Comparison of ENCODE assay signal across 18 cellular contexts in the genomic region with DNA sequence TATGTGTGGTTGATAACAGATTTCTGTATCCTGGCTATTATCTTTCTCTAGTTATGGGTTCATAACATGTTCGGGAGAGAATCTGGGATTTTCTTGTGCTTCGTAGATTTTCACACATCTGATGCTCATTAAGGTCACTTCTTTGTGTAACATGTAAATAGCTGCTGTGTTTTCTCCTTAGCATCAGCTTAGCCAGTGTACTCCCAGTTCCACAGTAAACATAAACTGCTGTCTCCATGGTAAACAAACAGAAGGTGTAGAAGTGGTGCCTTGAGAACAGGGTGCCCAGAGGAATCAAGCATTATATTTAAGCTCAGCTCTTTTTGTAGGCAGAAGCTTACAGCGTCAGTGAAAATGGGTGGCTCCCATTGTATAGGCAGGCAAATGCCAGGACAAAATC.
A peak's percentile ranks its signal among the peaks of the same experiment; 100 is the strongest.
DNase-seq lines count a peak whose midpoint lies in the region; ATAC-seq and TF ChIP-seq lines count a peak whose summit lies in the region.
"Had no signal": no experiment of that assay in that cellular context is flagged by ENCODE, and none has a peak within 500 bp of the region (broad histone marks: within the 10 kb centered on the region; RNA-seq: fewer than 3 reads in every experiment).

No MANE protein-coding gene starts in this region.

- peak overlapping the region; percentile 65 for H3K27ac ChIP-seq in right cardiac atrium (ENCODE audit: low read length)
- peak overlapping the region; percentile 71 for H3K27ac ChIP-seq in skeletal muscle tissue (ENCODE audit: low read depth, low read length)
- H3K27ac ChIP-seq: epithelial cell of prostate, VCaP had no signal

- H3K9ac ChIP-seq in skeletal muscle tissue (ENCODE audit: low read depth in 1 of 3, low read length in 3 of 3) = no peak overlapping the region

- H3K36me3 ChIP-seq in skeletal muscle tissue (ENCODE audit: control insufficient read depth in 3 of 3, insufficient read depth in 3 of 3, low read length in 3 of 3) = peaks cover 0 to 5% (median 2%) of the 10 kb centered on the region in 3 donors
- H3K36me3 ChIP-seq: HAP-1 had no signal

- no peaks in the 10 kb centered on the region for H3K9me3 Mint-ChIP-seq in brain
- H3K9me3 Mint-ChIP-seq in stimulated activated effector memory CD8-positive, alpha-beta T cell treated with anti-CD3 and anti-CD28 coated beads, Interleukin-12 subunit alpha, Interleukin-12 subunit beta, amount 100 ng/mL, for 72 hours = no peaks in the 10 kb centered on the region
- H3K9me3 Mint-ChIP-seq in activated CD4-positive, alpha-beta T cell treated with anti-CD3 and anti-CD28 coated beads for 36 hours (ENCODE audit: low read depth) = no peaks in the 10 kb centered on the region

- H3K4me3 Mint-ChIP-seq in brain = no peak overlapping the region
- no peak overlapping the region for H3K4me3 Mint-ChIP-seq in stimulated activated effector memory CD8-positive, alpha-beta T cell treated with anti-CD3 and anti-CD28 coated beads, Interleukin-12 subunit alpha, Interleukin-12 subunit beta, amount 100 ng/mL, for 72 hours
- H3K4me3 Mint-ChIP-seq in activated CD4-positive, alpha-beta T cell treated with anti-CD3 and anti-CD28 coated beads for 36 hours = no peak overlapping the region
- H3K4me3 Mint-ChIP-seq: naive thymus-derived CD8-positive, alpha-beta T cell had no signal

- ATAC-seq in right cardiac atrium (peak; percentile 21 to 38), GM19463 (IDR thresholded peaks at IDR 0.05; ENCODE audit: unreplicated experiment) (no peak), HG03025 (IDR thresholded peaks at IDR 0.05; ENCODE audit: low FRiP score, unreplicated experiment) (no peak)
- ATAC-seq in stimulated activated effector memory CD8-positive, alpha-beta T cell treated with anti-CD3 and anti-CD28 coated beads, Interleukin-12 subunit alpha, Interleukin-12 subunit beta, amount 100 ng/mL, for 72 hours = no peak
- no peak for ATAC-seq in activated CD4-positive, alpha-beta T cell treated with anti-CD3 and anti-CD28 coated beads for 36 hours
- ATAC-seq: left colon; naive thymus-derived CD8-positive, alpha-beta T cell had no signal

- H3K9me3 ChIP-seq in right cardiac atrium (ENCODE audit: control insufficient read depth, low read length) = no peaks in the 10 kb centered on the region
- no peaks in the 10 kb centered on the region for H3K9me3 ChIP-seq in skeletal muscle tissue (ENCODE audit: control insufficient read depth in 3 of 3, low read length in 3 of 3)
- H3K9me3 ChIP-seq: adrenal gland, HAP-1 had no signal

- H3K36me3 Mint-ChIP-seq in brain = peaks cover 5% of the 10 kb centered on the region
- H3K36me3 Mint-ChIP-seq in stimulated activated effector memory CD8-positive, alpha-beta T cell treated with anti-CD3 and anti-CD28 coated beads, Interleukin-12 subunit alpha, Interleukin-12 subunit beta, amount 100 ng/mL, for 72 hours = peaks cover 5% of the 10 kb centered on the region
- peaks cover 14% of the 10 kb centered on the region for H3K36me3 Mint-ChIP-seq in activated CD4-positive, alpha-beta T cell treated with anti-CD3 and anti-CD28 coated beads for 36 hours (ENCODE audit: low read depth)

- H3K4me1 Mint-ChIP-seq in brain = peaks cover 23% of the 10 kb centered on the region
- no peaks in the 10 kb centered on the region for H3K4me1 Mint-ChIP-seq in stimulated activated effector memory CD8-positive, alpha-beta T cell treated with anti-CD3 and anti-CD28 coated beads, Interleukin-12 subunit alpha, Interleukin-12 subunit beta, amount 100 ng/mL, for 72 hours
- H3K4me1 Mint-ChIP-seq in activated CD4-positive, alpha-beta T cell treated with anti-CD3 and anti-CD28 coated beads for 36 hours = no peaks in the 10 kb centered on the region

- DNase-seq in COLO829 (ENCODE audit: low spot score) = peak; percentile 29
- no peak for DNase-seq in right cardiac atrium
- no peak for DNase-seq in stimulated activated effector memory CD8-positive, alpha-beta T cell treated with anti-CD3 and anti-CD28 coated beads, Interleukin-12 subunit alpha, Interleukin-12 subunit beta, amount 100 ng/mL, for 72 hours (ENCODE audit: low spot score in 2 of 2)
- no peak for DNase-seq in activated CD4-positive, alpha-beta T cell treated with anti-CD3 and anti-CD28 coated beads for 36 hours
- DNase-seq: adrenal gland; hippocampal formation; left colon; naive thymus-derived CD8-positive, alpha-beta T cell; NCI-H187; NCI-H524 treated with DMSO at 0.1 percent for 48 hours; stimulated activated CD4-positive, alpha-beta T cell treated with anti-CD3 and anti-CD28 coated beads, Interleukin-1b, Interleukin-23, amount 100 ng/mL, for 48 hours had no signal

- 41% methylated on average over 3 of the region's 3 CpGs for WGBS in right cardiac atrium

- peaks cover 27% of the 10 kb centered on the region for H3K4me1 ChIP-seq in right cardiac atrium (ENCODE audit: control insufficient read depth, insufficient read depth, low read length)
- H3K4me1 ChIP-seq in skeletal muscle tissue (ENCODE audit: control insufficient read depth in 3 of 3, insufficient read depth in 3 of 3, low read length in 3 of 3) = peaks cover 40 to 62% (median 41%) of the 10 kb centered on the region in 3 donors
- H3K4me1 ChIP-seq: HAP-1 had no signal

- no peaks in the 10 kb centered on the region for H3K27me3 Mint-ChIP-seq in brain
- no peaks in the 10 kb centered on the region for H3K27me3 Mint-ChIP-seq in activated CD4-positive, alpha-beta T cell treated with anti-CD3 and anti-CD28 coated beads for 36 hours
- H3K27me3 Mint-ChIP-seq: naive thymus-derived CD8-positive, alpha-beta T cell had no signal

- H3K27me3 ChIP-seq in right cardiac atrium (ENCODE audit: control insufficient read depth, insufficient read depth) (no peaks in the 10 kb centered on the region), skeletal muscle tissue (ENCODE audit: control insufficient read depth in 3 of 3, insufficient read depth in 3 of 3, low read length in 3 of 3) (no peaks in the 10 kb centered on the region)
- H3K27me3 ChIP-seq: adrenal gland had no signal

- CTCF ChIA-PET in activated CD4-positive, alpha-beta T cell treated with anti-CD3 and anti-CD28 coated beads for 36 hours (lab: Charles Lee) = no interaction called here

- no peak for TF ChIP-seq CTCF in brain (conservative IDR thresholded peaks at IDR 0.05)

- intact Hi-C loops in right cardiac atrium (cut with DNase I) = no loop called here
- intact Hi-C loops in activated CD4-positive, alpha-beta T cell treated with anti-CD3 and anti-CD28 coated beads for 36 hours (cut with DNase I, micrococcal nuclease) = no loop called here

- POLR2A ChIA-PET in activated CD4-positive, alpha-beta T cell treated with anti-CD3 and anti-CD28 coated beads for 36 hours (lab: Charles Lee) = no interaction called here

- H3K4me3 ChIP-seq in right cardiac atrium (ENCODE audit: low read length) = no peak overlapping the region
- no peak overlapping the region for H3K4me3 ChIP-seq in skeletal muscle tissue (ENCODE audit: low read length in 3 of 3)
- H3K4me3 ChIP-seq: adrenal gland, HAP-1 had no signal

- peak overlapping the region in 4 of 5 experiments; percentile 12 to 56 (median 38) for H3K27ac Mint-ChIP-seq in brain
- H3K27ac Mint-ChIP-seq in stimulated activated effector memory CD8-positive, alpha-beta T cell treated with anti-CD3 and anti-CD28 coated beads, Interleukin-12 subunit alpha, Interleukin-12 subunit beta, amount 100 ng/mL, for 72 hours = no peak overlapping the region
- no peak overlapping the region for H3K27ac Mint-ChIP-seq in activated CD4-positive, alpha-beta T cell treated with anti-CD3 and anti-CD28 coated beads for 36 hours
- H3K27ac Mint-ChIP-seq: naive thymus-derived CD8-positive, alpha-beta T cell had no signal

Comparison
In these comparisons a context has a peak if more than half of its experiments do, and no peak if none do; other contexts are left out.
1. H3K27ac Mint-ChIP-seq: peak in brain (4 of 5); none in stimulated activated effector memory CD8-positive, alpha-beta T cell treated with anti-CD3 and anti-CD28 coated beads, Interleukin-12 subunit alpha, Interleukin-12 subunit beta, amount 100 ng/mL, for 72 hours (single experiment) and activated CD4-positive, alpha-beta T cell treated with anti-CD3 and anti-CD28 coated beads for 36 hours (single experiment).
2. ATAC-seq: peak in right cardiac atrium (2 of 2); none in GM19463 (single experiment), stimulated activated effector memory CD8-positive, alpha-beta T cell treated with anti-CD3 and anti-CD28 coated beads, Interleukin-12 subunit alpha, Interleukin-12 subunit beta, amount 100 ng/mL, for 72 hours (single experiment), activated CD4-positive, alpha-beta T cell treated with anti-CD3 and anti-CD28 coated beads for 36 hours (single experiment) and HG03025 (single experiment).